In genomic region chr5:78984611-78985406, GRCh38 we compare ENCODE assay signal across 1 cellular context.
TF ChIP-seq lines count a peak whose summit lies in the region.

Gene ARSB (minus strand): TSS chr5:78985310. CDS start chr5:78985248, 62 bp downstream.

TF ChIP-seq in K562, 482 proteins besides CTCF, POLR2A, EP300 and RAD21 (continued from another document):
- TF ChIP-seq ZNF316 (IDR thresholded peaks at IDR 0.05) = no peak
- TF ChIP-seq ERF (CRISPR knock-in tag; IDR thresholded peaks at IDR 0.05) = peak; percentile 12; the same call in 1 of the 2 replicates
- peak; percentile 38; the same call in 1 of the 2 replicates for TF ChIP-seq ZBTB7A (IDR thresholded peaks at IDR 0.05; ENCODE audit: borderline replicate concordance, control insufficient read depth, low read depth, low read length)
- TF ChIP-seq ARNT (IDR thresholded peaks at IDR 0.05) = no peak
- TF ChIP-seq ZEB2 (IDR thresholded peaks at IDR 0.05) = no peak
- no peak for TF ChIP-seq E2F8 (IDR thresholded peaks at IDR 0.05; ENCODE audit: low read depth, partially characterized antibody)
- 0 out of 2 replicates have a peak, but pooled peaks have one; percentile 43 for TF ChIP-seq ZBTB1 (CRISPR knock-in tag; IDR thresholded peaks at IDR 0.05; ENCODE audit: borderline replicate concordance, low read depth)
- TF ChIP-seq CTBP1 (IDR thresholded peaks at IDR 0.05; ENCODE audit: borderline replicate concordance) = peak; percentile 86
- TF ChIP-seq ZKSCAN1 (IDR thresholded peaks at IDR 0.05; ENCODE audit: low read depth, low read length) = no peak
- no peak for TF ChIP-seq ZNF408 (CRISPR knock-in tag; IDR thresholded peaks at IDR 0.05; ENCODE audit: low read depth)
- no peak for TF ChIP-seq CBX3 (IDR thresholded peaks at IDR 0.05; ENCODE audit: borderline replicate concordance in 1 of 2, low read length in 2 of 2)
- TF ChIP-seq ZNF124 (CRISPR knock-in tag; IDR thresholded peaks at IDR 0.05) = no peak
- no peak for TF ChIP-seq HDGF (IDR thresholded peaks at IDR 0.05)
- peak; percentile 32; the same call in 1 of the 2 replicates for TF ChIP-seq SP1 (CRISPR knock-in tag; IDR thresholded peaks at IDR 0.05)
- peak; percentile 78 for TF ChIP-seq L3MBTL2 (IDR thresholded peaks at IDR 0.05)
- TF ChIP-seq CREB1 (IDR thresholded peaks at IDR 0.05) = no peak
- TF ChIP-seq CREB1 (CRISPR knock-in tag; IDR thresholded peaks at IDR 0.05) = peak; percentile 29; the same call in 1 of the 2 replicates
